Comparison of ENCODE assay signal across 12 cellular contexts in genomic region chr19:42635233-42635539, GRCh38. TPM values are rescaled to one million over a fixed set of nuclear protein-coding genes. Genes with fewer than 3 reads are reported as not detected.
"Had no signal": no experiment of that assay in that cellular context is flagged by ENCODE, and none has a peak within 500 bp of the region (broad histone marks: within the 10 kb centered on the region; RNA-seq: fewer than 3 reads in every experiment).

No MANE protein-coding gene starts in this region.

- H3K27me3 ChIP-seq: adrenal gland, neural progenitor cell, tibial artery had no signal

- H3K4me3 ChIP-seq: adrenal gland, lower lobe of right lung, neural progenitor cell, skin epidermis, tibial artery had no signal

- H3K36me3 ChIP-seq: adrenal gland, lower lobe of right lung, neural progenitor cell, tibial artery had no signal

- H3K4me1 Mint-ChIP-seq: activated CD4-positive, alpha-beta memory T cell treated with anti-CD3 and anti-CD28 coated beads, Interleukin-2, amount 10 ng/mL, durations not matched to agents 7 days and 5 days; central memory CD8-positive, alpha-beta T cell; neural progenitor cell had no signal

- DNase-seq: cortex of kidney, lower lobe of right lung, midbrain, tibial artery had no signal

- H3K27ac Mint-ChIP-seq: activated CD4-positive, alpha-beta memory T cell treated with anti-CD3 and anti-CD28 coated beads, Interleukin-2, amount 10 ng/mL, durations not matched to agents 7 days and 5 days; activated naive CD4-positive, alpha-beta T cell treated with anti-CD3 and anti-CD28 coated beads for 36 hours; neural progenitor cell had no signal

- H3K4me2 ChIP-seq: neural progenitor cell had no signal

- H2AFZ ChIP-seq: neural progenitor cell had no signal

- H3K9me3 Mint-ChIP-seq: activated CD4-positive, alpha-beta memory T cell treated with anti-CD3 and anti-CD28 coated beads, Interleukin-2, amount 10 ng/mL, durations not matched to agents 7 days and 5 days; activated naive CD4-positive, alpha-beta T cell treated with anti-CD3 and anti-CD28 coated beads for 36 hours; central memory CD8-positive, alpha-beta T cell had no signal

- H3K9me3 ChIP-seq: adrenal gland, lower lobe of right lung, tibial artery had no signal

- H3K9ac ChIP-seq: neural progenitor cell had no signal

- H3K27ac ChIP-seq: adrenal gland, lower lobe of right lung, neural progenitor cell, skin epidermis, tibial artery had no signal

- H3K4me3 Mint-ChIP-seq: activated CD4-positive, alpha-beta memory T cell treated with anti-CD3 and anti-CD28 coated beads, Interleukin-2, amount 10 ng/mL, durations not matched to agents 7 days and 5 days; activated naive CD4-positive, alpha-beta T cell treated with anti-CD3 and anti-CD28 coated beads for 36 hours; central memory CD8-positive, alpha-beta T cell; neural progenitor cell had no signal

- H3K4me1 ChIP-seq: adrenal gland, lower lobe of right lung, neural progenitor cell, tibial artery had no signal

RNA-seq across cellular contexts. Expression of gene CEACAM8, which starts 40.5 kb away (rescaled TPM):
- total RNA-seq: activated CD4-positive, alpha-beta memory T cell treated with anti-CD3 and anti-CD28 coated beads, Interleukin-2, amount 10 ng/mL, durations not matched to agents 7 days and 5 days; activated naive CD4-positive, alpha-beta T cell treated with anti-CD3 and anti-CD28 coated beads for 36 hours; adrenal gland; epithelial cell of proximal tubule; glomerular endothelial cell had no signal
- polyA plus RNA-seq: adrenal gland had no signal
